18 cellular contexts compared by ENCODE assay signal in the genomic region with DNA sequence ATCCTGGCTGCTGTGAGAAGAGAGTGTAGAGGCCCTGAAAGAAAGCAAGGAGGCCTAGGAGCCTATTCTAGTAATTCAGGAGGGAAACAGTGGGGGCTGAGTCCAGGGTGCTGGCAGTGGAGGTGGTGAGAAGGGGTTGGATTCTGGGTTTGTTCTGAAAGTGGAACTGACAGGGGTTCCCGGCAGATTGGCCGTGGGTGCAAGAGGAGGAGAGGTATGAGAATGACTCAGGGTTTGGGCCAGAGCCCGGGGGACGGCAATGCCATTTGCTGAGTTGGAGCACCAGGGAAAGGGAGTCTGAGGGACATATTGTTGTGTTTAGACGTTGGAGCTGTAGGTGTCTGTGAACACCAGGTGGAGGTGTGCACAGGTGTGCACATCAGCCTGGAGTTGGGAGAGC. TPM values are rescaled to one million over a fixed set of nuclear protein-coding genes. Genes with fewer than 3 reads are reported as not detected.
A peak's percentile ranks its signal among the peaks of the same experiment; 100 is the strongest.
DNase-seq lines count a peak whose midpoint lies in the region; ATAC-seq and TF ChIP-seq lines count a peak whose summit lies in the region.
"Had no signal": no experiment of that assay in that cellular context is flagged by ENCODE, and none has a peak within 500 bp of the region (broad histone marks: within the 10 kb centered on the region; RNA-seq: fewer than 3 reads in every experiment).

No MANE protein-coding gene starts in this region.

- no peak overlapping the region for H3K27ac ChIP-seq in upper lobe of right lung
- H3K27ac ChIP-seq: 22Rv1; A549; BLaER1 treated with 17β-estradiol and CSF1 and Interleukin-3, amounts not matched to agents 10 nM and 100 nM had no signal

- DNase-seq in Ammon's horn (ENCODE audit: low spot score) (peak; percentile 69), anterior cingulate cortex (lab: John Stamatoyannopoulos, UW) (peak in 43 of 58 donors; percentile 1 to 82 (median 37)), occipital lobe (lab: John Stamatoyannopoulos, UW) (peak; percentile 68), upper lobe of right lung (peak; percentile 26), AG08395 (ENCODE audit: low spot score) (no peak), glomerular visceral epithelial cell (ENCODE audit: extremely low spot score) (no peak)
- DNase-seq in activated CD8-positive, alpha-beta memory T cell treated with anti-CD3 and anti-CD28 coated beads, Interleukin-2, amount 50 U/mL, for 48 hours: no peak
- DNase-seq: Calu3; CD8-positive, alpha-beta T cell; DMS79 treated with DMSO at 0.1 percent for 48 hours; GF-D8; GOT3; H7 had no signal

- no peak for TF ChIP-seq CTCF in upper lobe of right lung (IDR thresholded peaks at IDR 0.05)

- ATAC-seq in upper lobe of right lung: no peak
- ATAC-seq: A549; CD8-positive, alpha-beta T cell; HCT116 had no signal

- no peaks in the 10 kb centered on the region for H3K4me1 ChIP-seq in upper lobe of right lung
- H3K4me1 ChIP-seq: A549 had no signal

- H3K36me3 ChIP-seq in upper lobe of right lung: no peaks in the 10 kb centered on the region

- intact Hi-C loops in upper lobe of right lung (cut with DNase I): no loop called here

- no peaks in the 10 kb centered on the region for H3K27me3 ChIP-seq in upper lobe of right lung
- H3K27me3 ChIP-seq: BLaER1 treated with 17β-estradiol and CSF1 and Interleukin-3, amounts not matched to agents 10 nM and 100 nM had no signal

- H3K9me3 ChIP-seq in upper lobe of right lung: no peaks in the 10 kb centered on the region
- H3K9me3 ChIP-seq: A549 had no signal

- H3K4me3 ChIP-seq in upper lobe of right lung: no peak overlapping the region
- H3K4me3 ChIP-seq: A549 had no signal

RNA-seq across cellular contexts. Expression of a gene that starts 38.5 kb away (rescaled TPM):
- 5.8 TPM for total RNA-seq in occipital lobe
- 2.1 TPM for total RNA-seq in upper lobe of right lung
- total RNA-seq: B cell; Calu3; CD8-positive, alpha-beta T cell had no signal

Comparison
In these comparisons a context has a peak if more than half of its experiments do, and no peak if none do; other contexts are left out.
1. DNase-seq: peak in Ammon's horn (single experiment), anterior cingulate cortex (43 of 58), occipital lobe (single experiment) and upper lobe of right lung (single experiment); none in activated CD8-positive, alpha-beta memory T cell treated with anti-CD3 and anti-CD28 coated beads, Interleukin-2, amount 50 U/mL, for 48 hours (single experiment), AG08395 (single experiment) and glomerular visceral epithelial cell (single experiment).